1 cellular context compared by ENCODE assay signal in genomic region chr4:139171878-139172691, GRCh38.
TF ChIP-seq lines count a peak whose summit lies in the region.

No MANE protein-coding gene starts in this region.

TF ChIP-seq in HepG2, 621 proteins besides CTCF, POLR2A, EP300 and RAD21 (continued from another document):
- TF ChIP-seq THRA (CRISPR knock-in tag; IDR thresholded peaks at IDR 0.05; ENCODE audit: borderline replicate concordance) (no peak), IRX3 (CRISPR knock-in tag; IDR thresholded peaks at IDR 0.05; ENCODE audit: borderline replicate concordance, low read depth) (no peak), ZBTB10 (CRISPR knock-in tag; IDR thresholded peaks at IDR 0.05; ENCODE audit: borderline replicate concordance) (no peak), NR1H2 (CRISPR knock-in tag; IDR thresholded peaks at IDR 0.05; ENCODE audit: borderline replicate concordance, low read depth) (no peak), ZBTB42 (CRISPR knock-in tag; IDR thresholded peaks at IDR 0.05) (no peak), FOSL2 (CRISPR knock-in tag; IDR thresholded peaks at IDR 0.05) (peak; percentile 73), RFX3 (CRISPR knock-in tag; IDR thresholded peaks at IDR 0.05) (no peak), MAFK (conservative IDR thresholded peaks at IDR 0.05 in 1 of 2, IDR thresholded peaks at IDR 0.05 in 1 of 2; ENCODE audit: low read length in 2 of 2) (no peak), SKI (IDR thresholded peaks at IDR 0.05; ENCODE audit: partially characterized antibody) (no peak)
